In the genomic region with DNA sequence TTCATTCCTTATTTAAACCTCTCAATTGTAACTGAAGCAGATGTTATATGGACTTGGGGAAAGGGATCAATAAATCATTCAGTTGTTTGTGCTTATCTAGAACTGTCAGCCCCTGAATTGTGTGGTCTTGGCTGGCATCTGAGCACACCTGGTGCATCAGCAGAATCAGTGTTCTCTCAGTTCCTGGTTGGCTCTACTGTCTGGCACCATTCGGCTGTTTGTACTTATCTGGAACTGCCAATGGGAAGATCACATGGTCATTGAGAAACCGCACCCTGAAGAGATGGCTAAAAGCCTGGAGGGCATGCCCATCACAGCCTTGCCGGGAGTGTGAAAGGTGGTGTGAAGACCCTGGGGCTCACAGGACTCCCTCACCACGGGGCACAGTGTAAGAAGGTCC, we compare ENCODE assay signal across 23 cellular contexts. TPM values are rescaled to one million over a fixed set of nuclear protein-coding genes. Genes with fewer than 3 reads are reported as not detected.
"Had no signal": no experiment of that assay in that cellular context is flagged by ENCODE, and none has a peak within 500 bp of the region (broad histone marks: within the 10 kb centered on the region; RNA-seq: fewer than 3 reads in every experiment).

No MANE protein-coding gene starts in this region.

- H3K4me3 ChIP-seq: colonic mucosa, left ventricle myocardium inferior, ovary, thyroid gland had no signal

- H3K27ac ChIP-seq: brain microvascular endothelial cell, colonic mucosa, left ventricle myocardium inferior, ovary, thyroid gland, VCaP had no signal

- H3K27me3 ChIP-seq: colonic mucosa, ovary, thyroid gland had no signal

- ATAC-seq: activated naive CD8-positive, alpha-beta T cell treated with anti-CD3 and anti-CD28 coated beads, Interleukin-2, amount 50 U/mL, for 24 hours; naive thymus-derived CD4-positive, alpha-beta T cell; sciatic nerve had no signal

- FAIRE-seq: frontal cortex, kidney had no signal

- H3K27ac Mint-ChIP-seq: activated naive CD4-positive, alpha-beta T cell treated with anti-CD3 and anti-CD28 coated beads, Interleukin-2, amount 10 ng/mL, durations not matched to agents 7 days and 5 days; activated naive CD8-positive, alpha-beta T cell treated with anti-CD3 and anti-CD28 coated beads, Interleukin-2, amount 50 U/mL, for 24 hours had no signal

- DNase-seq: activated CD4-positive, alpha-beta T cell treated with anti-CD3 and anti-CD28 coated beads for 1 hour; activated CD8-positive, alpha-beta memory T cell treated with anti-CD3 and anti-CD28 coated beads for 24 hours; activated CD8-positive, alpha-beta memory T cell treated with anti-CD3 and anti-CD28 coated beads, Interleukin-2, amount 50 U/mL, for 48 hours; activated effector memory CD4-positive, alpha-beta T cell treated with Interleukin-2 at 50 U/mL for 16 hours; activated naive CD4-positive, alpha-beta T cell treated with anti-CD3 and anti-CD28 coated beads, Interleukin-2, amount 10 ng/mL, durations not matched to agents 7 days and 5 days; activated naive CD8-positive, alpha-beta T cell treated with anti-CD3 and anti-CD28 coated beads, Interleukin-2, amount 50 U/mL, for 24 hours; activated T-cell treated with anti-CD3 and anti-CD28 coated beads, Interleukin-2, amount 50 U/mL, for 48 hours; anterior cingulate cortex; brain microvascular endothelial cell; colonic mucosa; head of caudate nucleus; kidney; left ventricle myocardium inferior; mammary epithelial cell; naive thymus-derived CD4-positive, alpha-beta T cell; ovary; stimulated activated naive CD4-positive, alpha-beta T cell treated with Interleukin-2 at 50 U/mL for 16 hours; thyroid gland had no signal

- H3K9me3 ChIP-seq: colonic mucosa, left ventricle myocardium inferior, ovary, thyroid gland had no signal

- H3K36me3 Mint-ChIP-seq: activated naive CD4-positive, alpha-beta T cell treated with anti-CD3 and anti-CD28 coated beads, Interleukin-2, amount 10 ng/mL, durations not matched to agents 7 days and 5 days; naive thymus-derived CD4-positive, alpha-beta T cell had no signal

- H3K36me3 ChIP-seq: brain microvascular endothelial cell, colonic mucosa, left ventricle myocardium inferior, ovary, thyroid gland had no signal

- H3K4me3 Mint-ChIP-seq: activated naive CD4-positive, alpha-beta T cell treated with anti-CD3 and anti-CD28 coated beads, Interleukin-2, amount 10 ng/mL, durations not matched to agents 7 days and 5 days; activated naive CD8-positive, alpha-beta T cell treated with anti-CD3 and anti-CD28 coated beads, Interleukin-2, amount 50 U/mL, for 24 hours; central memory CD8-positive, alpha-beta T cell; naive thymus-derived CD4-positive, alpha-beta T cell had no signal

- H3K4me1 Mint-ChIP-seq: activated naive CD4-positive, alpha-beta T cell treated with anti-CD3 and anti-CD28 coated beads, Interleukin-2, amount 10 ng/mL, durations not matched to agents 7 days and 5 days had no signal

- H3K9me3 Mint-ChIP-seq: activated naive CD4-positive, alpha-beta T cell treated with anti-CD3 and anti-CD28 coated beads, Interleukin-2, amount 10 ng/mL, durations not matched to agents 7 days and 5 days; activated naive CD8-positive, alpha-beta T cell treated with anti-CD3 and anti-CD28 coated beads, Interleukin-2, amount 50 U/mL, for 24 hours; central memory CD8-positive, alpha-beta T cell; naive thymus-derived CD4-positive, alpha-beta T cell had no signal

RNA-seq across cellular contexts. Expression of a gene that starts 37.1 kb away (rescaled TPM):
- total RNA-seq: T-helper 1 cell treated with Interleukin-12 subunit alpha and Interleukin-12 subunit beta and Interleukin-4 antibody, amounts not matched to agents 30 ng/mL and 1 ng/mL, for 36 hours had no signal
- polyA plus RNA-seq: naive thymus-derived CD4-positive, alpha-beta T cell had no signal
